In genomic region chr1:201885531-201886075, GRCh38 we compare ENCODE assay signal across 1 cellular context.
TF ChIP-seq lines count a peak whose summit lies in the region.

No MANE protein-coding gene starts in this region.

TF ChIP-seq in HEK293, 187 proteins besides CTCF, POLR2A, EP300 and RAD21 (continued from another document):
- TF ChIP-seq ZNF621 (tag by site-specific recombination; IDR thresholded peaks at IDR 0.05) = no peak
